21 cellular contexts compared by ENCODE assay signal in the genomic region with DNA sequence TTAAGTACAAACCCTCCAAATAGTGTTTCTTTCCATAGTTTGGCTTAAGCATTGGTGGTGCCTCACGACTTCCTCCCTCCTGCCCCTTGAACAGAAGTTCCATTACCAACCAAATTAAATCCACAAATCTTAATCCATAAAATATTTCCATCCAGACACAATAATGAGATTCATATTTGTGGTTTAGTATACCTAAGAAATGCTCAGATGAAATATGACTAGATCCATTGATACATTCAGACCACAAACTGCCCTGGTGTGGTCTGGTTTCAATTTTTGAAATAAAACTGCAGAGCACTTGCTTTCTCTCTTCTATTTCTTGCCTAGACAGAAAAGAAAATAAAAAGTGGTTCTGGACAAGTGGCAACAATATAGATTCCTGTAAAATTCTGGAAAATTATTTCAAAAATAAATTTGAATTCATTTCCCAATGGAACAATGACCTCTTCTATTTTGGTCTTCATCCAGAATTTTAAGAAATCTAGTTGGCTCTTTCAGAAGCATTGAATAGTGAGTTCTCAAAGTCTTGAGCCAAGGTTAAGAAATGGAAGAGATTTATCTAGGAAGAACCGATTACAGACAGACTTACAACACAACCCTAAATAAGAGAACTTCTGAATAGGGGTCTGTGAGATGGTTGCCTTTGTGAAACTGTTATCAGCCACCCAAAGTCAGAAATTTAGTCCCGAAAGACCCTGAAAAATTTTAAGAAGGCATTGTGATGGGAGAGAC.
"Had no signal": no experiment of that assay in that cellular context is flagged by ENCODE, and none has a peak within 500 bp of the region (broad histone marks: within the 10 kb centered on the region; RNA-seq: fewer than 3 reads in every experiment).

No MANE protein-coding gene starts in this region.

- DNase-seq: activated CD4-positive, alpha-beta T cell treated with anti-CD3 and anti-CD28 coated beads, Interleukin-2, amount 10 ng/mL, durations not matched to agents 24 days and 14 days; activated CD8-positive, alpha-beta memory T cell treated with anti-CD3 and anti-CD28 coated beads, Interleukin-2, amount 50 U/mL, for 4 hours; activated effector memory CD4-positive, alpha-beta T cell treated with Interleukin-2 at 50 U/mL for 16 hours; activated naive CD4-positive, alpha-beta T cell treated with anti-CD3 and anti-CD28 coated beads, Interleukin-2, amount 50 U/mL, for 16 hours; activated T-cell treated with anti-CD3 and anti-CD28 coated beads, Interleukin-2, amount 50 U/mL, for 4 hours; adrenal gland; dermis blood vessel endothelial cell; effector memory CD8-positive, alpha-beta T cell; foreskin melanocyte; glutamatergic neuron; hippocampal formation; left colon; naive B cell; right cardiac atrium; stimulated activated CD4-positive, alpha-beta T cell treated with anti-CD3 and anti-CD28 coated beads, Interleukin-4, amount 100 ng/mL, for 4 hours had no signal

- H3K36me3 Mint-ChIP-seq: naive B cell; stimulated activated memory B cell treated with anti-CD40 and anti-IgM and Interleukin-4, amounts not matched to agents 10 μg/mL and 1 μg/mL and 100 μg/mL, for 72 hours had no signal

- H3K9me3 Mint-ChIP-seq: activated T-cell treated with anti-CD3 and anti-CD28 coated beads, Interleukin-2, amount 50 U/mL, for 4 hours; effector memory CD8-positive, alpha-beta T cell; neural crest cell; stimulated activated memory B cell treated with anti-CD40 and anti-IgM and Interleukin-4, amounts not matched to agents 10 μg/mL and 1 μg/mL and 100 μg/mL, for 72 hours had no signal

- H3K27ac ChIP-seq: adrenal gland, prostate gland had no signal

- ATAC-seq: activated T-cell treated with anti-CD3 and anti-CD28 coated beads, Interleukin-2, amount 50 U/mL, for 4 hours; effector memory CD8-positive, alpha-beta T cell; left colon; stimulated activated memory B cell treated with anti-CD40 and anti-IgM and Interleukin-4, amounts not matched to agents 10 μg/mL and 1 μg/mL and 100 μg/mL, for 72 hours had no signal

- H3K4me1 Mint-ChIP-seq: naive B cell, neural crest cell had no signal

- H3K36me3 ChIP-seq: adrenal gland, prostate gland had no signal

- H3K27me3 ChIP-seq: adrenal gland had no signal

- H3K27ac Mint-ChIP-seq: activated CD4-positive, alpha-beta T cell treated with anti-CD3 and anti-CD28 coated beads, Interleukin-2, amount 10 ng/mL, durations not matched to agents 24 days and 14 days; effector memory CD8-positive, alpha-beta T cell; naive B cell; stimulated activated memory B cell treated with anti-CD40 and anti-IgM and Interleukin-4, amounts not matched to agents 10 μg/mL and 1 μg/mL and 100 μg/mL, for 72 hours had no signal

- H3K4me3 ChIP-seq: adrenal gland, lung, prostate gland had no signal

- H3K9me3 ChIP-seq: adrenal gland, prostate gland had no signal

- H3K4me1 ChIP-seq: adrenal gland, prostate gland had no signal

- FAIRE-seq: islet of Langerhans, urothelium cell line had no signal

- H3K4me3 Mint-ChIP-seq: activated CD4-positive, alpha-beta T cell treated with anti-CD3 and anti-CD28 coated beads, Interleukin-2, amount 10 ng/mL, durations not matched to agents 24 days and 14 days; activated T-cell treated with anti-CD3 and anti-CD28 coated beads, Interleukin-2, amount 50 U/mL, for 4 hours; effector memory CD8-positive, alpha-beta T cell; naive B cell; neural crest cell; stimulated activated memory B cell treated with anti-CD40 and anti-IgM and Interleukin-4, amounts not matched to agents 10 μg/mL and 1 μg/mL and 100 μg/mL, for 72 hours had no signal
